In genomic region chr2:238061310-238062202, GRCh38 we compare ENCODE assay signal across 8 cellular contexts. TPM values are rescaled to one million over a fixed set of nuclear protein-coding genes. Genes with fewer than 3 reads are reported as not detected.
A peak's percentile ranks its signal among the peaks of the same experiment; 100 is the strongest.
DNase-seq lines count a peak whose midpoint lies in the region; ATAC-seq and TF ChIP-seq lines count a peak whose summit lies in the region.

No MANE protein-coding gene starts in this region.

- H3K27ac ChIP-seq in PC-9 (peak overlapping the region; percentile 25), angular gyrus (ENCODE audit: low read depth, low read length) (peak overlapping the region; percentile 30), iPS-18a (ENCODE audit: low read length) (peak overlapping the region; percentile 3), spleen (peak overlapping the region in 7 of 8 donors; percentile 74 to 94 (median 90))

- no peak for TF ChIP-seq CTCF in PC-9 (conservative IDR thresholded peaks at IDR 0.05)
- no peak for TF ChIP-seq CTCF in spleen (IDR thresholded peaks at IDR 0.05 in 8 of 11, conservative IDR thresholded peaks at IDR 0.05 in 3 of 11)

- H3K9ac ChIP-seq in iPS-18a (ENCODE audit: low read length), result peak overlapping the region; percentile 84

- H3K9me3 ChIP-seq in PC-9 (ENCODE audit: insufficient read depth, low read depth) (no peaks in the 10 kb centered on the region), iPS-18a (ENCODE audit: control insufficient read depth, low read depth, low read length) (no peaks in the 10 kb centered on the region), spleen (no peaks in the 10 kb centered on the region)

- H3K27me3 ChIP-seq in PC-9 (ENCODE audit: insufficient read depth, low read depth) (no peaks in the 10 kb centered on the region), iPS-18a (ENCODE audit: control insufficient read depth, insufficient read depth, low read length) (no peaks in the 10 kb centered on the region), spleen (replicated peaks in 1 of 7) (peaks cover 0 to 7% (median 0%) of the 10 kb centered on the region in 7 donors)

- peak overlapping the region; percentile 98 for H3K4me2 ChIP-seq in PC-9

- POLR2A ChIA-PET in PC-9 (lab: Charles Lee; ENCODE audit: unreplicated experiment), result interaction anchor here (0.5 to 0.7 kb wide), 4 partner anchors 155 to 919 kb away, joined by 3 to 7 read pairs (median 5); no protein-coding TSS in a partner anchor

- H3K4me1 ChIP-seq in PC-9 (replicated peaks; ENCODE audit: insufficient read depth) (peaks cover 17% of the 10 kb centered on the region), iPS-18a (ENCODE audit: control insufficient read depth, low read depth, low read length) (no peaks in the 10 kb centered on the region), spleen (peaks cover 0 to 30% (median 21%) of the 10 kb centered on the region in 6 donors)

- no peak for TF ChIP-seq POLR2A in spleen (IDR thresholded peaks at IDR 0.05)

- peaks cover 40% of the 10 kb centered on the region; the same call in 1 of the 2 replicates for H3F3A ChIP-seq in PC-9 (ENCODE audit: insufficient read depth, low read depth)

- H3K4me3 ChIP-seq in PC-9 (peak overlapping the region; percentile 98), iPS-18a (ENCODE audit: low read length) (peak overlapping the region; percentile 81), spleen (peak overlapping the region; percentile 82 to 97 (median 94))

- H3K36me3 ChIP-seq in PC-9 (ENCODE audit: low read depth), result peaks cover 6% of the 10 kb centered on the region; the same call in 1 of the 2 replicates
- peaks cover 19% of the 10 kb centered on the region for H3K36me3 ChIP-seq in iPS-18a (ENCODE audit: control insufficient read depth, low read depth, low read length)
- peaks cover 0 to 26% (median 13%) of the 10 kb centered on the region in 6 donors for H3K36me3 ChIP-seq in spleen

- H4K20me1 ChIP-seq in PC-9 (ENCODE audit: insufficient read depth), result no peaks in the 10 kb centered on the region

- intact Hi-C loops in PC-9 (cut with micrococcal nuclease; ENCODE audit: unreplicated experiment) (loop anchor here (2.0 to 10.0 kb wide), 3 partner anchors 95 to 203 kb away; partner anchors contain the start of genes RAMP1 and UBE2F), spleen (cut with DNase I; ENCODE audit: low total_unique reads) (no loop called here)

- ATAC-seq in GM19023 (IDR thresholded peaks at IDR 0.05; ENCODE audit: unreplicated experiment), result peak; percentile 7
- ATAC-seq in HG03432 (IDR thresholded peaks at IDR 0.05; ENCODE audit: unreplicated experiment), result peak; percentile 23

- H2AFZ ChIP-seq in PC-9, result peak overlapping the region; percentile 98

- H3K79me2 ChIP-seq in PC-9 (ENCODE audit: low read depth), result peaks cover 28% of the 10 kb centered on the region

- DNase-seq in CD1c-positive myeloid dendritic cell (ENCODE audit: extremely low spot score) (peak; percentile 17), PC-9 (peak; percentile 51 to 60), spleen (peak; percentile 80), NCI-H128 (lab: John Stamatoyannopoulos, UW; ENCODE audit: unreplicated experiment) (no peak)

- H3K9me2 ChIP-seq in PC-9 (ENCODE audit: insufficient read depth), result peaks cover 4% of the 10 kb centered on the region; the same call in 1 of the 2 replicates

- WGBS in spleen, 5 donors, result 3 to 6% (median 5%) methylated on average over 29 to 30 of the region's 30 CpGs

- CTCF ChIA-PET in PC-9 (lab: Charles Lee), result interaction anchor here (0.7 kb wide), 3 partner anchors 26 to 485 kb away, joined by 3 to 5 read pairs (median 3); no protein-coding TSS in a partner anchor

- TSS peak; percentile 33 for BruUV-seq in PC-9 (replicated peaks; lab: Mats Ljungman, UMichigan)

RNA-seq across cellular contexts. Expression of gene SCLY, which starts 0.8 kb away (rescaled TPM):
- total RNA-seq in PC-9 (2021) (33.9 and 40.0 TPM in 2 replicates), spleen (10 to 100 TPM; 13.5 to 22.7 (median 17.5) TPM)
- 1 to 10 TPM; 5.8 to 10.0 (median 6.7) TPM for polyA plus RNA-seq in spleen

RNA-seq across cellular contexts. Expression of gene ESPNL, which starts 38.6 kb away (rescaled TPM):
- total RNA-seq in PC-9 (2021) (1.1 and 2.2 TPM in 2 replicates), spleen (1 to 10 TPM in 4 of 7 donors, under 1 TPM in 3; 0.65 to 5.1 (median 1.5) TPM)
- polyA plus RNA-seq in spleen, result 1 to 10 TPM; 1.3 to 6.2 (median 3.8) TPM

Comparison
In these comparisons a context has a peak if more than half of its experiments do, and no peak if none do; other contexts are left out.
1. H3K27ac ChIP-seq: peak in every context shown above with its lines; median percentile 90 in spleen; 30 in angular gyrus; 25 in PC-9; 3 in iPS-18a.